ENCODE assay signal across 29 cellular contexts in the genomic region with DNA sequence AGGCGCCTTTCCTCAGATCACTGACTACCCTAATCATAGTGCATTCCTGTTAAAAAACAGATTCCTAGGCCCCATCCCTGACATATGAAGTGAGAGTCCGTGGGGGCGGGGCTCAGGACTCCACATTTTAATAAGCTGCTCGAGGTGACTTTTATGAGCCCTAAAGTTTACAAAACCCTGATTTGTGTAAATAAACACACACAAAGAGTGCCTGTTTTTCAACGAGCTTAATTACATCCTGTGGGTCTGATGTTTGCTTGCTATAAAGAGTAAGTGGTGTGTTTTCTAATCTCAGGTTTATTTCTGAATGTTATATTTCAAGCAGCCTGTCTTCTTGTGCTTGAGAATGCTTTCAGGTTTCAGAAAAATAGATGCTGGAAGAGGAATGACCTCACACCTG.
A peak's percentile ranks its signal among the peaks of the same experiment; 100 is the strongest.
DNase-seq lines count a peak whose midpoint lies in the region; ATAC-seq and TF ChIP-seq lines count a peak whose summit lies in the region.
"Had no signal": no experiment of that assay in that cellular context is flagged by ENCODE, and none has a peak within 500 bp of the region (broad histone marks: within the 10 kb centered on the region; RNA-seq: fewer than 3 reads in every experiment).

No MANE protein-coding gene starts in this region.

- H3K4me1 ChIP-seq in cardiac muscle cell (ENCODE audit: low read depth) (peaks cover 44% of the 10 kb centered on the region), left ventricle myocardium inferior (no peaks in the 10 kb centered on the region), right atrium auricular region (no peaks in the 10 kb centered on the region)
- H3K4me1 ChIP-seq: Caco-2, testis had no signal

- ATAC-seq in HG03280 (IDR thresholded peaks at IDR 0.05; ENCODE audit: unreplicated experiment), result no peak
- ATAC-seq: effector memory CD8-positive, alpha-beta T cell; natural killer cell; Panc1; stimulated activated naive CD8-positive, alpha-beta T cell treated with anti-CD3 and anti-CD28 coated beads, Interleukin-15, Interleukin-2, amounts not matched to agents 100 U/mL and 50 U/mL, for 24 hours had no signal

- H3K4me3 Mint-ChIP-seq in activated naive CD4-positive, alpha-beta T cell treated with anti-CD3 and anti-CD28 coated beads for 36 hours, result no peak overlapping the region
- H3K4me3 Mint-ChIP-seq: CD14-positive monocyte; central memory CD8-positive, alpha-beta T cell; effector memory CD8-positive, alpha-beta T cell; natural killer cell had no signal

- H3K36me3 Mint-ChIP-seq in activated naive CD4-positive, alpha-beta T cell treated with anti-CD3 and anti-CD28 coated beads for 36 hours (ENCODE audit: low read depth), result no peaks in the 10 kb centered on the region
- H3K36me3 Mint-ChIP-seq: CD14-positive monocyte, natural killer cell had no signal

- no peaks in the 10 kb centered on the region for H3K27me3 ChIP-seq in cardiac muscle cell
- H3K27me3 ChIP-seq in left ventricle myocardium inferior (ENCODE audit: low read depth), result peaks cover 12% of the 10 kb centered on the region
- H3K27me3 ChIP-seq in right atrium auricular region, result no peaks in the 10 kb centered on the region
- H3K27me3 ChIP-seq: testis had no signal

- no peaks in the 10 kb centered on the region for H3K9me3 Mint-ChIP-seq in activated naive CD4-positive, alpha-beta T cell treated with anti-CD3 and anti-CD28 coated beads for 36 hours
- H3K9me3 Mint-ChIP-seq: CD14-positive monocyte; central memory CD8-positive, alpha-beta T cell; effector memory CD8-positive, alpha-beta T cell; natural killer cell had no signal

- H3K4me3 ChIP-seq in cardiac muscle cell, result no peak overlapping the region
- no peak overlapping the region for H3K4me3 ChIP-seq in left ventricle myocardium inferior
- H3K4me3 ChIP-seq in right atrium auricular region, result no peak overlapping the region
- H3K4me3 ChIP-seq: lung, skin epidermis, testis had no signal

- H3K9me3 ChIP-seq in cardiac muscle cell (ENCODE audit: low read depth), result no peaks in the 10 kb centered on the region
- H3K9me3 ChIP-seq in left ventricle myocardium inferior (replicated peaks), result no peaks in the 10 kb centered on the region
- no peaks in the 10 kb centered on the region for H3K9me3 ChIP-seq in right atrium auricular region
- H3K9me3 ChIP-seq: Caco-2, testis had no signal

- intact Hi-C loops in left ventricle myocardium inferior (cut with micrococcal nuclease), result no loop called here
- intact Hi-C loops in activated naive CD4-positive, alpha-beta T cell treated with anti-CD3 and anti-CD28 coated beads for 36 hours (cut with micrococcal nuclease), result no loop called here

- H3K36me3 ChIP-seq in cardiac muscle cell (no peaks in the 10 kb centered on the region), left ventricle myocardium inferior (no peaks in the 10 kb centered on the region), right atrium auricular region (no peaks in the 10 kb centered on the region)

- CTCF ChIA-PET in activated naive CD4-positive, alpha-beta T cell treated with anti-CD3 and anti-CD28 coated beads for 36 hours (lab: Charles Lee), result interaction anchor here (0.7 kb wide), 1 partner anchor 142 kb away, joined by 4 read pairs; no protein-coding TSS in a partner anchor

- no peaks in the 10 kb centered on the region for H3K4me1 Mint-ChIP-seq in activated naive CD4-positive, alpha-beta T cell treated with anti-CD3 and anti-CD28 coated beads for 36 hours (ENCODE audit: low read depth)
- H3K4me1 Mint-ChIP-seq: central memory CD8-positive, alpha-beta T cell; natural killer cell had no signal

- DNase-seq in cardiac muscle cell (ENCODE audit: low read depth in 1 of 2, low spot score in 1 of 2) (no peak), left ventricle myocardium inferior (no peak), NCI-H2029 (lab: John Stamatoyannopoulos, UW) (peak; percentile 24), NCI-H69 (lab: John Stamatoyannopoulos, UW) (peak; percentile 74), SKM-1 (lab: John Stamatoyannopoulos, UW; ENCODE audit: unreplicated experiment) (no peak), right atrium auricular region (ENCODE audit: low spot score) (no peak)
- DNase-seq in activated naive CD4-positive, alpha-beta T cell treated with anti-CD3 and anti-CD28 coated beads for 36 hours, result no peak
- DNase-seq: activated CD4-positive, alpha-beta T cell treated with anti-CD3 and anti-CD28 coated beads, Interleukin-2, amount 50 U/mL, for 48 hours; activated CD4-positive, CD25-positive, alpha-beta regulatory T cell treated with anti-CD3 and anti-CD28 coated beads, Interleukin-2, amount 50 U/mL, for 72 hours; activated naive CD4-positive, alpha-beta T cell; Caco-2; effector memory CD8-positive, alpha-beta T cell; hippocampal formation; KBM-7; MM.1S; natural killer cell; NCI-H1694 treated with DMSO at 0.1 percent for 48 hours; NCI-H226; SHP77; stimulated activated naive CD8-positive, alpha-beta T cell treated with anti-CD3 and anti-CD28 coated beads, Interleukin-15, Interleukin-2, amounts not matched to agents 100 U/mL and 50 U/mL, for 24 hours; T-helper 2 cell; testis had no signal

- H3K27ac ChIP-seq in cardiac muscle cell (peak overlapping the region; percentile 36), left ventricle myocardium inferior (replicated peaks) (no peak overlapping the region), right atrium auricular region (no peak overlapping the region)
- H3K27ac ChIP-seq: HL-60, skin epidermis, testis had no signal

- peaks cover 10% of the 10 kb centered on the region for H3K27me3 Mint-ChIP-seq in activated naive CD4-positive, alpha-beta T cell treated with anti-CD3 and anti-CD28 coated beads for 36 hours (ENCODE audit: low read depth)

- no peak for TF ChIP-seq CTCF in cardiac muscle cell (IDR thresholded peaks at IDR 0.05; ENCODE audit: low read depth, low read length)
- TF ChIP-seq CTCF in left ventricle myocardium inferior (IDR thresholded peaks at IDR 0.05; ENCODE audit: borderline replicate concordance), result no peak
- no peak for TF ChIP-seq CTCF in right atrium auricular region (IDR thresholded peaks at IDR 0.05)

- H3K27ac Mint-ChIP-seq in activated naive CD4-positive, alpha-beta T cell treated with anti-CD3 and anti-CD28 coated beads for 36 hours, result no peak overlapping the region
- H3K27ac Mint-ChIP-seq: effector memory CD8-positive, alpha-beta T cell; natural killer cell had no signal

Comparison
In these comparisons a context has a peak if more than half of its experiments do, and no peak if none do; other contexts are left out.
1. DNase-seq: peak in NCI-H2029 (single experiment) and NCI-H69 (single experiment); none in cardiac muscle cell (0 of 2), left ventricle myocardium inferior (single experiment), SKM-1 (single experiment), activated naive CD4-positive, alpha-beta T cell treated with anti-CD3 and anti-CD28 coated beads for 36 hours (single experiment) and right atrium auricular region (single experiment).